9 cellular contexts compared by ENCODE assay signal in the genomic region with DNA sequence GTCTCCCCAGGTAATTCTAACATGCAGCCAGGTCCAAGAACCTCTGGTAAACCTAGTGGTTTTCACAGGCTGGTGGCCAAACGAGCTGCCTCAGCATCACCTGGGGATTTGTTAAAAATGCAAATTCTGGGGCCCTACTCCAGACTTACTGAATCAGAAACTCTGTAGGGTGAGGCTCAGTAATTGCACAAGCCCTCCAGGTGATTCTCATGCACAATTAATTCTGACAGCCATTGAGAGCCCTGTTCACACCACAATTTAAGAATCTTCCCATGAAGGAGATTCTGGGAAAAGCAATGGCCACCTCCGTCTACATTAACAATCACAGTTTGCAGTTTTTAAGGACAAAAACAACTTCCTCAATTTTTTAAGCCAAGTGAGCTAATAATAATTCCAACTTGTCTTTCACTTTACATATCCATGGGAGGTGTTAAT.
A peak's percentile ranks its signal among the peaks of the same experiment; 100 is the strongest.
DNase-seq lines count a peak whose midpoint lies in the region; ATAC-seq and TF ChIP-seq lines count a peak whose summit lies in the region.
"Had no signal": no experiment of that assay in that cellular context is flagged by ENCODE, and none has a peak within 500 bp of the region (broad histone marks: within the 10 kb centered on the region; RNA-seq: fewer than 3 reads in every experiment).

No MANE protein-coding gene starts in this region.

- peaks cover 0 to 4% (median 0%) of the 10 kb centered on the region in 4 donors for H3K4me1 ChIP-seq in Peyer's patch
- H3K4me1 ChIP-seq in lower lobe of right lung = no peaks in the 10 kb centered on the region

- intact Hi-C loops in lower lobe of right lung (cut with DNase I) = no loop called here

- TF ChIP-seq CTCF in Peyer's patch (IDR thresholded peaks at IDR 0.05) (no peak), foreskin fibroblast (IDR thresholded peaks at IDR 0.05; ENCODE audit: low read depth, low read length) (no peak), lower lobe of right lung (IDR thresholded peaks at IDR 0.05) (no peak)

- H3K4me3 ChIP-seq in Peyer's patch (no peak overlapping the region), foreskin fibroblast (ENCODE audit: low read depth in 1 of 2, low read length in 2 of 2) (no peak overlapping the region), lower lobe of right lung (no peak overlapping the region)

- DNase-seq in Peyer's patch = peak in 2 of 3 donors; percentile 50 to 55
- no peak for DNase-seq in NCI-H748 treated with DMSO at 0.1 percent for 48 hours (lab: John Stamatoyannopoulos, UW)
- DNase-seq in foreskin fibroblast = no peak
- DNase-seq in lower lobe of right lung = no peak
- no peak for DNase-seq in HPDE6-E6E7 (ENCODE audit: extremely low spot score)
- DNase-seq: activated gamma-delta T cell treated with Interleukin-2 at 50 U/mL for 16 hours had no signal

- ATAC-seq in GM18517 (IDR thresholded peaks at IDR 0.05; ENCODE audit: unreplicated experiment) = peak; percentile 79
- peak; percentile 95 for ATAC-seq in GM21423 (IDR thresholded peaks at IDR 0.05; ENCODE audit: unreplicated experiment)
- ATAC-seq in HG03097 (IDR thresholded peaks at IDR 0.05; ENCODE audit: low FRiP score, unreplicated experiment) = peak; percentile 64
- ATAC-seq in lower lobe of right lung = no peak

- no peak overlapping the region for H3K27ac ChIP-seq in Peyer's patch
- H3K27ac ChIP-seq in lower lobe of right lung = no peak overlapping the region

- H3K36me3 ChIP-seq in Peyer's patch = no peaks in the 10 kb centered on the region
- no peaks in the 10 kb centered on the region for H3K36me3 ChIP-seq in lower lobe of right lung

- H3K9me3 ChIP-seq in Peyer's patch (no peaks in the 10 kb centered on the region), lower lobe of right lung (no peaks in the 10 kb centered on the region)

- H3K27me3 ChIP-seq in Peyer's patch (no peaks in the 10 kb centered on the region), lower lobe of right lung (ENCODE audit: low read depth) (no peaks in the 10 kb centered on the region)

- no peak for TF ChIP-seq POLR2A in Peyer's patch (IDR thresholded peaks at IDR 0.05)

Comparison
In these comparisons a context has a peak if more than half of its experiments do, and no peak if none do; other contexts are left out.
1. ATAC-seq: peak in GM18517 (single experiment), GM21423 (single experiment) and HG03097 (single experiment); none in lower lobe of right lung (0 of 2).
2. DNase-seq: peak in Peyer's patch (2 of 3); none in NCI-H748 treated with DMSO at 0.1 percent for 48 hours (single experiment), foreskin fibroblast (0 of 2), lower lobe of right lung (single experiment) and HPDE6-E6E7 (single experiment).